8 cellular contexts compared by ENCODE assay signal in the genomic region with DNA sequence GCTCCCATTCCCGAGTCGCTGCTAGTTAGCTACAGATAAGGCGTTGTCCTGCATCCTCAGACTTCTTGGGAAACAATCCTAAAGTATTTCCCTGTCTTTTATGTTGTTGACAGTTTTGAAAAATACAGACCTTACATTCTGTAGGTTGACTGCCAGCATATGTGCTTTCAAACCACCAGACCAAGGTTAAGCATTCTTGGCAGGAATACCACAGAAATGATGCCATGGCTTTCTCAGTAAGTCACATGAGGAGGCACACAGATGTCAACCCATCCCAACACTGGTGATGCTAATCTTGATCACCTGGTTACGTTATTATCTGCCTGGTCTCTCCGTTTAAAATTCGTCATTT. TPM values are rescaled to one million over a fixed set of nuclear protein-coding genes. Genes with fewer than 3 reads are reported as not detected.
DNase-seq lines count a peak whose midpoint lies in the region; FAIRE-seq and TF ChIP-seq lines count a peak whose summit lies in the region.

No MANE protein-coding gene starts in this region.

- H3K4me3 Mint-ChIP-seq in T-helper 1 cell treated with Interleukin-12 subunit alpha and Interleukin-12 subunit beta and Interleukin-4 antibody, amounts not matched to agents 30 μg/mL and 1 μg/mL, for 36 hours: peak overlapping the region; percentile 97
- H3K4me3 Mint-ChIP-seq in activated CD4-positive, alpha-beta memory T cell treated with anti-CD3 and anti-CD28 coated beads for 36 hours: peak overlapping the region; percentile 99

- peaks cover 14% of the 10 kb centered on the region for H3K36me3 Mint-ChIP-seq in T-helper 1 cell treated with Interleukin-12 subunit alpha and Interleukin-12 subunit beta and Interleukin-4 antibody, amounts not matched to agents 30 μg/mL and 1 μg/mL, for 36 hours (ENCODE audit: low read depth)
- peaks cover 17% of the 10 kb centered on the region for H3K36me3 Mint-ChIP-seq in activated CD4-positive, alpha-beta memory T cell treated with anti-CD3 and anti-CD28 coated beads for 36 hours

- POLR2A ChIA-PET in activated CD4-positive, alpha-beta memory T cell treated with anti-CD3 and anti-CD28 coated beads for 36 hours (lab: Charles Lee): interaction anchor here (0.8 to 1.9 kb wide), 6 partner anchors 9 to 219 kb away, joined by 3 to 8 read pairs (median 3); partner anchors contain the start of gene SPTAN1
- POLR2A ChIA-PET in HEK293T (lab: Yijun Ruan, JAX): interaction anchor here (0.8 to 2.2 kb wide), 10 partner anchors 8 to 230 kb away, joined by 3 to 22 read pairs (median 4); partner anchors contain the start of genes GOLGA2, SPTAN1 and SWI5

- H3K9me3 ChIP-seq in stomach: no peaks in the 10 kb centered on the region

- no peaks in the 10 kb centered on the region for H3K9me3 Mint-ChIP-seq in T-helper 1 cell treated with Interleukin-12 subunit alpha and Interleukin-12 subunit beta and Interleukin-4 antibody, amounts not matched to agents 30 μg/mL and 1 μg/mL, for 36 hours
- no peaks in the 10 kb centered on the region for H3K9me3 Mint-ChIP-seq in activated CD4-positive, alpha-beta memory T cell treated with anti-CD3 and anti-CD28 coated beads for 36 hours

- DNase-seq in T-helper 1 cell: no peak
- DNase-seq in activated CD4-positive, alpha-beta memory T cell treated with anti-CD3 and anti-CD28 coated beads for 36 hours: no peak
- DNase-seq in stomach: no peak
- DNase-seq in frontal cortex (ENCODE audit: low spot score in 2 of 2): no peak
- DNase-seq in NCI-H1417 (lab: John Stamatoyannopoulos, UW): no peak
- no peak for DNase-seq in HEK293T (ENCODE audit: extremely low spot score)

- peaks cover 16 to 28% (median 21%) of the 10 kb centered on the region in 4 donors for H3K4me1 ChIP-seq in stomach

- H3K4me1 Mint-ChIP-seq in T-helper 1 cell treated with Interleukin-12 subunit alpha and Interleukin-12 subunit beta and Interleukin-4 antibody, amounts not matched to agents 30 μg/mL and 1 μg/mL, for 36 hours (ENCODE audit: low read depth): peaks cover 17% of the 10 kb centered on the region
- peaks cover 26% of the 10 kb centered on the region for H3K4me1 Mint-ChIP-seq in activated CD4-positive, alpha-beta memory T cell treated with anti-CD3 and anti-CD28 coated beads for 36 hours (ENCODE audit: low read depth)

- no peaks in the 10 kb centered on the region for H3K27me3 Mint-ChIP-seq in T-helper 1 cell treated with Interleukin-12 subunit alpha and Interleukin-12 subunit beta and Interleukin-4 antibody, amounts not matched to agents 30 μg/mL and 1 μg/mL, for 36 hours (ENCODE audit: low read depth)
- no peaks in the 10 kb centered on the region for H3K27me3 Mint-ChIP-seq in activated CD4-positive, alpha-beta memory T cell treated with anti-CD3 and anti-CD28 coated beads for 36 hours

- H3K36me3 ChIP-seq in stomach: peaks cover 11 to 34% (median 31%) of the 10 kb centered on the region in 4 donors

- no peak for FAIRE-seq in frontal cortex (lab: Jason Lieb, UNC)

- H3K4me3 ChIP-seq in iPS-11a (ENCODE audit: low read depth, low read length) (peak overlapping the region; percentile 75), stomach (peak overlapping the region; percentile 71 to 76 (median 74))

- H3K27me3 ChIP-seq in stomach: no peaks in the 10 kb centered on the region

- WGBS in stomach, 5 donors: 24 to 29% (median 26%) methylated on average over 6 of the region's 6 CpGs

- no peak for TF ChIP-seq EP300 in stomach (IDR thresholded peaks at IDR 0.05)

- TF ChIP-seq CTCF in stomach (IDR thresholded peaks at IDR 0.05): no peak

- peak overlapping the region in 4 of 5 donors; percentile 82 to 93 (median 88) for H3K27ac ChIP-seq in stomach

- intact Hi-C loops in activated CD4-positive, alpha-beta memory T cell treated with anti-CD3 and anti-CD28 coated beads for 36 hours (cut with micrococcal nuclease): loop anchor here (2.0 kb wide), 1 partner anchor 143 kb away; no protein-coding TSS in a partner anchor
- intact Hi-C loops in stomach (cut with DNase I; ENCODE audit: low total_unique reads): no loop called here

- CTCF ChIA-PET in activated CD4-positive, alpha-beta memory T cell treated with anti-CD3 and anti-CD28 coated beads for 36 hours (lab: Charles Lee): interaction anchor here (0.9 to 1.3 kb wide), 4 partner anchors 53 to 210 kb away, joined by 3 read pairs; no protein-coding TSS in a partner anchor
- CTCF ChIA-PET in HEK293T (lab: Yijun Ruan, JAX): interaction anchor here (0.8 to 1.0 kb wide), 2 partner anchors 20 to 227 kb away, joined by 3 read pairs; no protein-coding TSS in a partner anchor

- no peak for TF ChIP-seq POLR2A in stomach (IDR thresholded peaks at IDR 0.05)

- peak overlapping the region; percentile 97 for H3K27ac Mint-ChIP-seq in T-helper 1 cell treated with Interleukin-12 subunit alpha and Interleukin-12 subunit beta and Interleukin-4 antibody, amounts not matched to agents 30 μg/mL and 1 μg/mL, for 36 hours
- peak overlapping the region; percentile 97 for H3K27ac Mint-ChIP-seq in activated CD4-positive, alpha-beta memory T cell treated with anti-CD3 and anti-CD28 coated beads for 36 hours

TF ChIP-seq in HEK293T, 16 proteins besides CTCF, POLR2A, EP300 and RAD21:
- TF ChIP-seq ZNF384 (IDR thresholded peaks at IDR 0.05): no peak
- TF ChIP-seq FOXM1 (IDR thresholded peaks at IDR 0.05; ENCODE audit: borderline replicate concordance): no peak
- TF ChIP-seq SUZ12 (IDR thresholded peaks at IDR 0.05): no peak
- TF ChIP-seq FOXK2 (IDR thresholded peaks at IDR 0.05): no peak
- no peak for TF ChIP-seq FOXA1 (IDR thresholded peaks at IDR 0.05)
- TF ChIP-seq NFRKB (IDR thresholded peaks at IDR 0.05): no peak
- no peak for TF ChIP-seq TARDBP (IDR thresholded peaks at IDR 0.05)
- no peak for TF ChIP-seq CTBP1 (IDR thresholded peaks at IDR 0.05; ENCODE audit: borderline replicate concordance)
- no peak for TF ChIP-seq BHLHE40 (IDR thresholded peaks at IDR 0.05; ENCODE audit: borderline replicate concordance)
- no peak for TF ChIP-seq ELF4 (IDR thresholded peaks at IDR 0.05)
- no peak for TF ChIP-seq LEF1 (IDR thresholded peaks at IDR 0.05; ENCODE audit: borderline replicate concordance)
- TF ChIP-seq, protein P1, sequence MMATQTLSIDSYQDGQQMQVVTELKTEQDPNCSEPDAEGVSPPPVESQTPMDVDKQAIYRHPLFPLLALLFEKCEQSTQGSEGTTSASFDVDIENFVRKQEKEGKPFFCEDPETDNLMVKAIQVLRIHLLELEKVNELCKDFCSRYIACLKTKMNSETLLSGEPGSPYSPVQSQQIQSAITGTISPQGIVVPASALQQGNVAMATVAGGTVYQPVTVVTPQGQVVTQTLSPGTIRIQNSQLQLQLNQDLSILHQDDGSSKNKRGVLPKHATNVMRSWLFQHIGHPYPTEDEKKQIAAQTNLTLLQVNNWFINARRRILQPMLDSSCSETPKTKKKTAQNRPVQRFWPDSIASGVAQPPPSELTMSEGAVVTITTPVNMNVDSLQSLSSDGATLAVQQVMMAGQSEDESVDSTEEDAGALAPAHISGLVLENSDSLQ (IDR thresholded peaks at IDR 0.05): no peak
TF ChIP-seq in HEK293T: peak in this region for 0.

RNA-seq across cellular contexts. Expression of gene GLE1, which starts 0.9 kb away (rescaled TPM):
- total RNA-seq in activated CD4-positive, alpha-beta memory T cell treated with anti-CD3 and anti-CD28 coated beads for 36 hours: 10 to 100 TPM; 55.6 to 57.0 TPM
- total RNA-seq in stomach (10 to 100 TPM; 12.7 to 33.5 (median 23.9) TPM), frontal cortex (21.6 TPM)
- polyA plus RNA-seq in stomach: 10 to 100 TPM; 10.3 to 14.7 (median 10.8) TPM

RNA-seq across cellular contexts. Expression of gene SPTAN1, which starts 47.0 kb away (rescaled TPM):
- 100 to 1,000 TPM; 228 TPM for total RNA-seq in activated CD4-positive, alpha-beta memory T cell treated with anti-CD3 and anti-CD28 coated beads for 36 hours
- total RNA-seq in stomach: 100 to 1,000 TPM; 272 to 726 (median 399) TPM
- 100 to 1,000 TPM in 1 of 3 donors, 10 to 100 TPM in 2; 41.4 to 104 (median 49.0) TPM for polyA plus RNA-seq in stomach
- total RNA-seq in frontal cortex: 810 TPM

RNA-seq across cellular contexts. Expression of gene ODF2, which starts 49.6 kb away (rescaled TPM):
- 10 to 100 TPM; 68.9 to 72.8 TPM for total RNA-seq in activated CD4-positive, alpha-beta memory T cell treated with anti-CD3 and anti-CD28 coated beads for 36 hours
- total RNA-seq in stomach (10 to 100 TPM in 4 of 5 donors, 1 to 10 TPM in 1; 9.4 to 42.4 (median 19.4) TPM), frontal cortex (17.1 TPM)
- 10 to 100 TPM in 1 of 3 donors, 1 to 10 TPM in 2; 7.2 to 12.7 (median 9.3) TPM for polyA plus RNA-seq in stomach
